In genomic region chr2:64819774-64820688, GRCh38 we compare ENCODE assay signal across 8 cellular contexts.
DNase-seq lines count a peak whose midpoint lies in the region; ATAC-seq and TF ChIP-seq lines count a peak whose summit lies in the region.

No MANE protein-coding gene starts in this region.

- H3K27ac Mint-ChIP-seq in activated naive CD4-positive, alpha-beta T cell treated with anti-CD3 and anti-CD28 coated beads for 36 hours = peak overlapping the region; percentile 85

- no peaks in the 10 kb centered on the region for H3K4me1 ChIP-seq in right atrium auricular region

- peak overlapping the region; percentile 39 for H3K4me3 Mint-ChIP-seq in activated naive CD4-positive, alpha-beta T cell treated with anti-CD3 and anti-CD28 coated beads for 36 hours

- no peaks in the 10 kb centered on the region for H3K9me3 ChIP-seq in right atrium auricular region

- H3K36me3 Mint-ChIP-seq in activated naive CD4-positive, alpha-beta T cell treated with anti-CD3 and anti-CD28 coated beads for 36 hours (ENCODE audit: low read depth) = no peaks in the 10 kb centered on the region

- H3K36me3 ChIP-seq in right atrium auricular region = no peaks in the 10 kb centered on the region

- intact Hi-C loops in activated naive CD4-positive, alpha-beta T cell treated with anti-CD3 and anti-CD28 coated beads for 36 hours (cut with micrococcal nuclease) = loop anchor here (1.0 to 10.0 kb wide), 4 partner anchors 11 to 615 kb away; no protein-coding TSS in a partner anchor

- peak; percentile 92 for ATAC-seq in GM21529 (IDR thresholded peaks at IDR 0.05; ENCODE audit: unreplicated experiment)

- peak overlapping the region in 1 of 2 donors; percentile 7 for H3K27ac ChIP-seq in right atrium auricular region

- CTCF ChIA-PET in activated naive CD4-positive, alpha-beta T cell treated with anti-CD3 and anti-CD28 coated beads for 36 hours (lab: Charles Lee) = interaction anchor here (0.7 to 4.3 kb wide), 5 partner anchors 11 to 53 kb away, joined by 3 to 23 read pairs (median 3); no protein-coding TSS in a partner anchor

- no peak overlapping the region for H3K4me3 ChIP-seq in right atrium auricular region

- H3K4me1 Mint-ChIP-seq in activated naive CD4-positive, alpha-beta T cell treated with anti-CD3 and anti-CD28 coated beads for 36 hours (ENCODE audit: low read depth) = peaks cover 19% of the 10 kb centered on the region

- no peaks in the 10 kb centered on the region for H3K27me3 ChIP-seq in right atrium auricular region

- H3K9me3 Mint-ChIP-seq in activated naive CD4-positive, alpha-beta T cell treated with anti-CD3 and anti-CD28 coated beads for 36 hours = no peaks in the 10 kb centered on the region

- no peaks in the 10 kb centered on the region for H3K27me3 Mint-ChIP-seq in activated naive CD4-positive, alpha-beta T cell treated with anti-CD3 and anti-CD28 coated beads for 36 hours (ENCODE audit: low read depth)

- no peak for TF ChIP-seq CTCF in right atrium auricular region (IDR thresholded peaks at IDR 0.05)

- DNase-seq in ELR (ENCODE audit: low read depth) (peak; percentile 60), M059J (ENCODE audit: low read depth) (peak; percentile 61), right atrium auricular region (ENCODE audit: low spot score) (no peak), islet precursor cell (no peak)
- peak; percentile 72 for DNase-seq in activated naive CD4-positive, alpha-beta T cell treated with anti-CD3 and anti-CD28 coated beads for 36 hours
- DNase-seq in stimulated activated CD4-positive, alpha-beta T cell treated with anti-CD3 and anti-CD28 coated beads, Interleukin-4, amount 100 ng/mL, for 4 hours = peak; percentile 21 to 70
- DNase-seq in effector CD4-positive, alpha-beta T cell = no peak

Comparison
In these comparisons a context has a peak if more than half of its experiments do, and no peak if none do; other contexts are left out.
1. DNase-seq: peak in ELR (single experiment), M059J (single experiment), activated naive CD4-positive, alpha-beta T cell treated with anti-CD3 and anti-CD28 coated beads for 36 hours (single experiment) and stimulated activated CD4-positive, alpha-beta T cell treated with anti-CD3 and anti-CD28 coated beads, Interleukin-4, amount 100 ng/mL, for 4 hours (2 of 2); none in effector CD4-positive, alpha-beta T cell (single experiment), right atrium auricular region (single experiment) and islet precursor cell (single experiment).